Comparison of ENCODE assay signal across 23 cellular contexts in the genomic region with DNA sequence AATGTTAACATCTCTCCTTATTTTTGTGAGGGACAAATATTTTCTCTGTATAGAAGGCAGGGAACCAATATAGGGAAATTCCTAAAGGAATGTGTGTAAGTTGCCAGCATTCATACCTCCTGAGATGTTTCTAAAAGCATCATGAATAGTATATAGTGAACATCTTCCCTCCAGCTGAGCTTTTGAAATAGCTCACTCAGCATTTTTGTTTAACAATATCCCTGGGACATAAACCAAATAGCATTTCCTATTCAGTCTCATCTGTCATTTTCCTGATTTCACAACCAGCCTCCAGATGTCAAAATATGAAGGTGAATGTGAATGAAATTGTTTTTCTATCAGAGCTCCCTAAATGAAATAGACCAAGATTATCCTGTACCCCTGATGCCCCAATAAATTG.
"Had no signal": no experiment of that assay in that cellular context is flagged by ENCODE, and none has a peak within 500 bp of the region (broad histone marks: within the 10 kb centered on the region; RNA-seq: fewer than 3 reads in every experiment).

No MANE protein-coding gene starts in this region.

- H3K4me3 ChIP-seq: cardiac muscle cell, lower lobe of right lung, neural progenitor cell, tibial artery had no signal

- H3K4me2 ChIP-seq: neural progenitor cell had no signal

- H3K27ac ChIP-seq: cardiac muscle cell, lower lobe of right lung, neural progenitor cell, tibial artery, WERI-Rb-1 had no signal

- H3K27me3 ChIP-seq: cardiac muscle cell, neural progenitor cell, tibial artery had no signal

- H3K4me3 Mint-ChIP-seq: activated CD8-positive, alpha-beta T cell treated with anti-CD3 and anti-CD28 coated beads, Interleukin-2, amount 10 ng/mL, durations not matched to agents 7 days and 5 days; activated naive CD8-positive, alpha-beta T cell treated with anti-CD3 and anti-CD28 coated beads, Interleukin-2, amount 50 U/mL, for 24 hours; activated T-helper 1 cell treated with anti-CD3 and anti-CD28 coated beads, Interleukin-12 subunit alpha, Interleukin-12 subunit beta, Interleukin-2, Interleukin-4 antibody, amounts not matched to agents 30 ng/mL and 10 ng/mL and 1 ng/mL, durations not matched to agents 14 hours and 24 hours and 36 hours; immature natural killer cell; naive thymus-derived CD4-positive, alpha-beta T cell; neural progenitor cell; stimulated activated effector memory CD8-positive, alpha-beta T cell treated with anti-CD3 and anti-CD28 coated beads, Interleukin-12 subunit alpha, Interleukin-12 subunit beta, amount 100 ng/mL, for 72 hours; stimulated activated naive CD8-positive, alpha-beta T cell treated with anti-CD3 and anti-CD28 coated beads, Interleukin-15, amount 100 ng/mL, for 72 hours had no signal

- H3K4me1 ChIP-seq: lower lobe of right lung, neural progenitor cell, tibial artery had no signal

- DNase-seq: activated CD4-positive, alpha-beta T cell treated with anti-CD3 and anti-CD28 coated beads for 1 hour; activated CD4-positive, alpha-beta T cell treated with anti-CD3 and anti-CD28 coated beads, Interleukin-2, amount 50 U/mL, for 1 hour; activated CD8-positive, alpha-beta T cell treated with anti-CD3 and anti-CD28 coated beads, Interleukin-2, amount 10 ng/mL, durations not matched to agents 7 days and 5 days; activated gamma-delta T cell; activated naive CD4-positive, alpha-beta T cell treated with anti-CD3 and anti-CD28 coated beads, Interleukin-2, amount 50 U/mL, for 16 hours; activated naive CD8-positive, alpha-beta T cell treated with anti-CD3 and anti-CD28 coated beads, Interleukin-2, amount 50 U/mL, for 24 hours; cortex of kidney; effector CD4-positive, alpha-beta T cell; immature natural killer cell; lower lobe of right lung; naive thymus-derived CD4-positive, alpha-beta T cell; posterior cingulate gyrus; small intestine; stimulated activated CD4-positive, alpha-beta T cell treated with anti-CD3 and anti-CD28 coated beads, Interleukin-2, amount 100 ng/mL, for 24 hours; stimulated activated naive CD8-positive, alpha-beta T cell treated with anti-CD3 and anti-CD28 coated beads, Interleukin-15, amount 100 ng/mL, for 72 hours; tibial artery; WERI-Rb-1 had no signal

- H3K9me3 ChIP-seq: lower lobe of right lung, tibial artery had no signal

- ATAC-seq: activated CD8-positive, alpha-beta T cell treated with anti-CD3 and anti-CD28 coated beads, Interleukin-2, amount 10 ng/mL, durations not matched to agents 7 days and 5 days; activated naive CD8-positive, alpha-beta T cell treated with anti-CD3 and anti-CD28 coated beads, Interleukin-2, amount 50 U/mL, for 24 hours; left lobe of liver; lower lobe of right lung; naive thymus-derived CD4-positive, alpha-beta T cell; sciatic nerve; stimulated activated effector memory CD8-positive, alpha-beta T cell treated with anti-CD3 and anti-CD28 coated beads, Interleukin-12 subunit alpha, Interleukin-12 subunit beta, amount 100 ng/mL, for 72 hours; stimulated activated naive CD8-positive, alpha-beta T cell treated with anti-CD3 and anti-CD28 coated beads, Interleukin-15, amount 100 ng/mL, for 72 hours had no signal

- H3K9ac ChIP-seq: neural progenitor cell had no signal

- H2AFZ ChIP-seq: neural progenitor cell had no signal

- H3K27me3 Mint-ChIP-seq: activated naive CD8-positive, alpha-beta T cell treated with anti-CD3 and anti-CD28 coated beads, Interleukin-2, amount 50 U/mL, for 24 hours; naive thymus-derived CD4-positive, alpha-beta T cell; stimulated activated naive CD8-positive, alpha-beta T cell treated with anti-CD3 and anti-CD28 coated beads, Interleukin-15, amount 100 ng/mL, for 72 hours had no signal

- H3K27ac Mint-ChIP-seq: activated CD8-positive, alpha-beta T cell treated with anti-CD3 and anti-CD28 coated beads, Interleukin-2, amount 10 ng/mL, durations not matched to agents 7 days and 5 days; activated naive CD8-positive, alpha-beta T cell treated with anti-CD3 and anti-CD28 coated beads, Interleukin-2, amount 50 U/mL, for 24 hours; activated T-helper 1 cell treated with anti-CD3 and anti-CD28 coated beads, Interleukin-12 subunit alpha, Interleukin-12 subunit beta, Interleukin-2, Interleukin-4 antibody, amounts not matched to agents 30 ng/mL and 10 ng/mL and 1 ng/mL, durations not matched to agents 14 hours and 24 hours and 36 hours; naive thymus-derived CD4-positive, alpha-beta T cell; neural progenitor cell; stimulated activated effector memory CD8-positive, alpha-beta T cell treated with anti-CD3 and anti-CD28 coated beads, Interleukin-12 subunit alpha, Interleukin-12 subunit beta, amount 100 ng/mL, for 72 hours; stimulated activated naive CD8-positive, alpha-beta T cell treated with anti-CD3 and anti-CD28 coated beads, Interleukin-15, amount 100 ng/mL, for 72 hours had no signal

- H3K36me3 ChIP-seq: cardiac muscle cell, lower lobe of right lung, tibial artery, WERI-Rb-1 had no signal

- H3K4me1 Mint-ChIP-seq: activated naive CD8-positive, alpha-beta T cell treated with anti-CD3 and anti-CD28 coated beads, Interleukin-2, amount 50 U/mL, for 24 hours; naive thymus-derived CD4-positive, alpha-beta T cell; neural progenitor cell; stimulated activated effector memory CD8-positive, alpha-beta T cell treated with anti-CD3 and anti-CD28 coated beads, Interleukin-12 subunit alpha, Interleukin-12 subunit beta, amount 100 ng/mL, for 72 hours; stimulated activated naive CD8-positive, alpha-beta T cell treated with anti-CD3 and anti-CD28 coated beads, Interleukin-15, amount 100 ng/mL, for 72 hours had no signal

- H3K36me3 Mint-ChIP-seq: neural progenitor cell; stimulated activated effector memory CD8-positive, alpha-beta T cell treated with anti-CD3 and anti-CD28 coated beads, Interleukin-12 subunit alpha, Interleukin-12 subunit beta, amount 100 ng/mL, for 72 hours had no signal
